Comparison of ENCODE assay signal across 20 cellular contexts in the genomic region with DNA sequence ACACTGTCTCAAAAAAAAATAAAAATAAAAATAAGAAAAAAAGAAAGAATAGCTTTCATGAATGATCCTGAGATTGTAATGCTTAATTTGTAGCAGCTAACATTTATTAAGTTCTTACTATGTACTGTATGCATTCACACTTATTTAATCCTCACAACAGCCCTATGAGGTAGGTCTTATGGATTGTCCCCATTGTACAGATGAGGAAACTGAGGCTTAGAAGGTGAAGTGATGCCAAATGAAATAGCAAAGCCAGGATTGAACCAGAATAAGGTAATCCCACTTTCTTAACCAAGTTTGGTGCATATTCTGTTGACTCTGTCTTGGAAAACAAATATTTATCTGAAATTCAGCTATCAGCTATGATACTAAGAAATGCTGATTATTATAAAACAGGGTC. TPM values are rescaled to one million over a fixed set of nuclear protein-coding genes. Genes with fewer than 3 reads are reported as not detected.
DNase-seq lines count a peak whose midpoint lies in the region; ATAC-seq and TF ChIP-seq lines count a peak whose summit lies in the region.
"Had no signal": no experiment of that assay in that cellular context is flagged by ENCODE, and none has a peak within 500 bp of the region (broad histone marks: within the 10 kb centered on the region; RNA-seq: fewer than 3 reads in every experiment).

No MANE protein-coding gene starts in this region.

- H3K36me3 Mint-ChIP-seq in activated T-cell treated with anti-CD3 and anti-CD28 coated beads, Interleukin-2, amount 50 U/mL, for 72 hours (ENCODE audit: insufficient read depth in 2 of 2): peaks cover 0 to 4% of the 10 kb centered on the region in 2 donors
- H3K36me3 Mint-ChIP-seq in effector memory CD8-positive, alpha-beta T cell (ENCODE audit: insufficient read depth): peaks cover 32% of the 10 kb centered on the region
- peaks cover 4% of the 10 kb centered on the region for H3K36me3 Mint-ChIP-seq in progenitor cell of endocrine pancreas (ENCODE audit: insufficient read depth)

- H3K27me3 ChIP-seq in Panc1 (ENCODE audit: control insufficient read depth, insufficient read depth, low read length) (no peaks in the 10 kb centered on the region), transverse colon (no peaks in the 10 kb centered on the region), brain microvascular endothelial cell (replicated peaks) (no peaks in the 10 kb centered on the region)

- intact Hi-C loops in Panc1 (cut with micrococcal nuclease; ENCODE audit: unreplicated experiment): no loop called here
- intact Hi-C loops in transverse colon (cut with DNase I; ENCODE audit: low total_unique reads): no loop called here

- CTCF ChIA-PET in Panc1 (lab: Charles Lee): no interaction called here

- H3K9me3 Mint-ChIP-seq in activated T-cell treated with anti-CD3 and anti-CD28 coated beads, Interleukin-2, amount 50 U/mL, for 72 hours: no peaks in the 10 kb centered on the region
- no peaks in the 10 kb centered on the region for H3K9me3 Mint-ChIP-seq in effector memory CD8-positive, alpha-beta T cell
- no peaks in the 10 kb centered on the region for H3K9me3 Mint-ChIP-seq in progenitor cell of endocrine pancreas (ENCODE audit: low read depth)
- H3K9me3 Mint-ChIP-seq: dendritic cell treated with granulocyte-macrophage colony-stimulating factor and Interleukin-4, amounts not matched to agents 40 ng/mL and 50 ng/mL, for 4 days; H9; nephron had no signal

- no peak overlapping the region for H3K27ac ChIP-seq in Panc1 (ENCODE audit: low read length)
- H3K27ac ChIP-seq in transverse colon: peak overlapping the region; percentile 90 to 96 (median 92)
- H3K27ac ChIP-seq in brain microvascular endothelial cell: no peak overlapping the region

- TF ChIP-seq CTCF in Panc1 (IDR thresholded peaks at IDR 0.05): no peak
- TF ChIP-seq CTCF in transverse colon (IDR thresholded peaks at IDR 0.05): no peak
- no peak for TF ChIP-seq CTCF in progenitor cell of endocrine pancreas (IDR thresholded peaks at IDR 0.05; ENCODE audit: unreplicated experiment)
- no peak for TF ChIP-seq CTCF in brain microvascular endothelial cell (IDR thresholded peaks at IDR 0.05; ENCODE audit: low read depth, low read length, missing control alignments)

- no peak for TF ChIP-seq EP300 in transverse colon (IDR thresholded peaks at IDR 0.05; ENCODE audit: low read depth)

- H3K27me3 Mint-ChIP-seq in activated T-cell treated with anti-CD3 and anti-CD28 coated beads, Interleukin-2, amount 50 U/mL, for 72 hours (ENCODE audit: low read depth): no peaks in the 10 kb centered on the region
- H3K27me3 Mint-ChIP-seq in effector memory CD8-positive, alpha-beta T cell: no peaks in the 10 kb centered on the region
- H3K27me3 Mint-ChIP-seq in progenitor cell of endocrine pancreas: no peaks in the 10 kb centered on the region
- H3K27me3 Mint-ChIP-seq: dendritic cell treated with granulocyte-macrophage colony-stimulating factor and Interleukin-4, amounts not matched to agents 40 ng/mL and 50 ng/mL, for 4 days had no signal

- H3K4me1 ChIP-seq in Panc1 (ENCODE audit: control insufficient read depth, insufficient read depth, low read length) (peaks cover 8% of the 10 kb centered on the region; the same call in 1 of the 2 replicates), transverse colon (peaks cover 11 to 28% (median 15%) of the 10 kb centered on the region in 4 donors)

- TF ChIP-seq POLR2A in transverse colon (IDR thresholded peaks at IDR 0.05): no peak

- TSS peak; percentile 77 for BruUV-seq in Panc1 (replicated peaks; lab: Mats Ljungman, UMichigan)

- H3K9me3 ChIP-seq in Panc1 (ENCODE audit: control insufficient read depth, insufficient read depth, low read depth, low read length) (no peaks in the 10 kb centered on the region), transverse colon (no peaks in the 10 kb centered on the region)

- H3K4me3 ChIP-seq in Panc1 (ENCODE audit: low read depth in 2 of 2, low read length in 2 of 2): no peak overlapping the region
- no peak overlapping the region for H3K4me3 ChIP-seq in transverse colon
- no peak overlapping the region for H3K4me3 ChIP-seq in brain microvascular endothelial cell (ENCODE audit: low read depth, low read length)

- in situ Hi-C loops in Panc1 (cut with HindIII; ENCODE audit: low pct_unique_long_range_greater_than_20kb, low sequenced_read_pairs) (no loop called here), transverse colon (cut with MboI; ENCODE audit: low pct_ligation_motif_present in 1 of 4, low pct_unique_long_range_greater_than_20kb in 1 of 4, low sequenced_read_pairs in 3 of 4) (no loop called here), brain microvascular endothelial cell (cut with HindIII; ENCODE audit: low pct_ligation_motif_present, low sequenced_read_pairs) (no loop called here)

- H3K27ac Mint-ChIP-seq in activated T-cell treated with anti-CD3 and anti-CD28 coated beads, Interleukin-2, amount 50 U/mL, for 72 hours: peak overlapping the region; percentile 63
- peak overlapping the region; percentile 94 to 97 for H3K27ac Mint-ChIP-seq in effector memory CD8-positive, alpha-beta T cell
- no peak overlapping the region for H3K27ac Mint-ChIP-seq in progenitor cell of endocrine pancreas
- H3K27ac Mint-ChIP-seq: H9 had no signal

- H3K4me1 Mint-ChIP-seq in activated T-cell treated with anti-CD3 and anti-CD28 coated beads, Interleukin-2, amount 50 U/mL, for 72 hours (ENCODE audit: low read depth): peaks cover 18% of the 10 kb centered on the region
- H3K4me1 Mint-ChIP-seq in effector memory CD8-positive, alpha-beta T cell (ENCODE audit: low read depth in 2 of 2): peaks cover 18 to 21% of the 10 kb centered on the region in 2 donors
- H3K4me1 Mint-ChIP-seq in progenitor cell of endocrine pancreas (ENCODE audit: low read depth): peaks cover 12% of the 10 kb centered on the region

- H3K36me3 ChIP-seq in Panc1 (ENCODE audit: control insufficient read depth, insufficient read depth, low read length): no peaks in the 10 kb centered on the region
- peaks cover 0 to 23% (median 6%) of the 10 kb centered on the region in 4 donors for H3K36me3 ChIP-seq in transverse colon
- H3K36me3 ChIP-seq in brain microvascular endothelial cell (replicated peaks): no peaks in the 10 kb centered on the region

- ATAC-seq in activated T-cell treated with anti-CD3 and anti-CD28 coated beads, Interleukin-2, amount 50 U/mL, for 72 hours (replicated peaks in 1 of 2): no peak
- no peak for ATAC-seq in Panc1
- no peak for ATAC-seq in effector memory CD8-positive, alpha-beta T cell (replicated peaks)

- POLR2A ChIA-PET in Panc1 (lab: Charles Lee): no interaction called here

- no peak for DNase-seq in activated T-cell treated with anti-CD3 and anti-CD28 coated beads, Interleukin-2, amount 50 U/mL, for 72 hours
- DNase-seq in activated T-cell treated with anti-CD3 and anti-CD28 coated beads, Interleukin-2, amount 50 U/mL, for 1 hour: no peak
- DNase-seq in Panc1 (ENCODE audit: low read depth, low spot score) (no peak), transverse colon (no peak), DMS53 treated with DMSO at 0.1 percent for 48 hours (lab: John Stamatoyannopoulos, UW; ENCODE audit: unreplicated experiment) (no peak), progenitor cell of endocrine pancreas (ENCODE audit: low spot score, unreplicated experiment) (no peak), brain microvascular endothelial cell (no peak)
- no peak for DNase-seq in effector memory CD8-positive, alpha-beta T cell
- DNase-seq: COR-L47, H9, NCI-H1105 treated with DMSO at 0.1 percent for 48 hours, NCI-H2171, NCI-H82 had no signal

- H3K4me3 Mint-ChIP-seq in activated T-cell treated with anti-CD3 and anti-CD28 coated beads, Interleukin-2, amount 50 U/mL, for 72 hours: peak overlapping the region in 1 of 2 donors; percentile 51
- peak overlapping the region; percentile 94 to 99 for H3K4me3 Mint-ChIP-seq in effector memory CD8-positive, alpha-beta T cell
- H3K4me3 Mint-ChIP-seq in progenitor cell of endocrine pancreas (ENCODE audit: low read depth): no peak overlapping the region

RNA-seq across cellular contexts. Expression of gene USP30, which starts 2.1 kb away (rescaled TPM):
- 10 to 100 TPM; 15.9 to 21.6 TPM for total RNA-seq in activated T-cell treated with anti-CD3 and anti-CD28 coated beads, Interleukin-2, amount 50 U/mL, for 72 hours
- total RNA-seq in Panc1 (2021; ENCODE audit: unreplicated experiment) (5.7 TPM), transverse colon (10 to 100 TPM in 3 of 4 donors, 1 to 10 TPM in 1; 6.8 to 38.9 (median 24.9) TPM), progenitor cell of endocrine pancreas (23.0 and 25.9 TPM in 2 replicates)
- 8.4 TPM for polyA plus RNA-seq in Panc1 (2012; ENCODE audit: insufficient read length)

RNA-seq across cellular contexts. Expression of gene SVOP, which starts 33.7 kb away (rescaled TPM):
- total RNA-seq in activated T-cell treated with anti-CD3 and anti-CD28 coated beads, Interleukin-2, amount 50 U/mL, for 72 hours: not detected
- total RNA-seq in Panc1 (2021; ENCODE audit: unreplicated experiment): not detected
- polyA plus RNA-seq in Panc1 (2012; ENCODE audit: insufficient read length): not detected
- under 1 TPM in 2 of 4 donors, not detected in 2; 0.16 to 0.55 TPM for total RNA-seq in transverse colon
- 1.7 and 2.1 TPM in 2 replicates for total RNA-seq in progenitor cell of endocrine pancreas
- total RNA-seq: glomerular endothelial cell, lung microvascular endothelial cell, posterior vena cava had no signal
- polyA plus RNA-seq: AG04450, esophagus had no signal

RNA-seq across cellular contexts. Expression of gene ALKBH2, which starts 38.8 kb away (rescaled TPM):
- 10 to 100 TPM; 29.5 to 34.6 TPM for total RNA-seq in activated T-cell treated with anti-CD3 and anti-CD28 coated beads, Interleukin-2, amount 50 U/mL, for 72 hours
- total RNA-seq in Panc1 (2021; ENCODE audit: unreplicated experiment) (41.6 TPM), transverse colon (10 to 100 TPM in 1 of 4 donors, 1 to 10 TPM in 2, not detected in 1; 3.4 to 11.1 (median 7.1) TPM), progenitor cell of endocrine pancreas (22.0 and 28.9 TPM in 2 replicates)
- 47.3 TPM for polyA plus RNA-seq in Panc1 (2012; ENCODE audit: insufficient read length)

RNA-seq across cellular contexts. Expression of gene UNG, which starts 42.9 kb away (rescaled TPM):
- 10 to 100 TPM; 52.0 to 58.1 TPM for total RNA-seq in activated T-cell treated with anti-CD3 and anti-CD28 coated beads, Interleukin-2, amount 50 U/mL, for 72 hours
- total RNA-seq in Panc1 (2021; ENCODE audit: unreplicated experiment): 74.4 TPM
- 46.3 TPM for polyA plus RNA-seq in Panc1 (2012; ENCODE audit: insufficient read length)
- total RNA-seq in transverse colon: 10 to 100 TPM in 3 of 4 donors, 1 to 10 TPM in 1; 6.7 to 29.4 (median 20.9) TPM
- 81.5 and 84.1 TPM in 2 replicates for total RNA-seq in progenitor cell of endocrine pancreas

Comparison
In these comparisons a context has a peak if more than half of its experiments do, and no peak if none do; other contexts are left out.
1. H3K27ac ChIP-seq: peak in transverse colon (4 of 4); none in Panc1 (single experiment) and brain microvascular endothelial cell (single experiment).